Comparison of ENCODE assay signal across 8 cellular contexts in genomic region chr2:152335851-152336102, GRCh38. TPM values are rescaled to one million over a fixed set of nuclear protein-coding genes. Genes with fewer than 3 reads are reported as not detected.
A peak's percentile ranks its signal among the peaks of the same experiment; 100 is the strongest.
DNase-seq lines count a peak whose midpoint lies in the region; ATAC-seq lines count a peak whose summit lies in the region.

No MANE protein-coding gene starts in this region.

- H3K27me3 ChIP-seq in iPS-18a (ENCODE audit: control insufficient read depth, insufficient read depth, low read length) = peaks cover 9% of the 10 kb centered on the region

- peaks cover 36% of the 10 kb centered on the region for H3K27me3 Mint-ChIP-seq in activated naive CD8-positive, alpha-beta T cell treated with anti-CD3 and anti-CD28 coated beads, Interleukin-2, amount 10 ng/mL, durations not matched to agents 7 days and 5 days

- H3K27ac Mint-ChIP-seq in activated naive CD8-positive, alpha-beta T cell treated with anti-CD3 and anti-CD28 coated beads, Interleukin-2, amount 10 ng/mL, durations not matched to agents 7 days and 5 days = no peak overlapping the region

- POLR2A ChIA-PET in activated naive CD8-positive, alpha-beta T cell treated with anti-CD3 and anti-CD28 coated beads, Interleukin-2, amount 10 ng/mL, durations not matched to agents 7 days and 5 days (lab: Charles Lee) = no interaction called here

- no peaks in the 10 kb centered on the region for H3K9me3 ChIP-seq in iPS-18a (ENCODE audit: control insufficient read depth, low read depth, low read length)

- H3K4me3 Mint-ChIP-seq in activated naive CD8-positive, alpha-beta T cell treated with anti-CD3 and anti-CD28 coated beads, Interleukin-2, amount 10 ng/mL, durations not matched to agents 7 days and 5 days = peak overlapping the region; percentile 40

- no peak overlapping the region for H3K27ac ChIP-seq in iPS-18a (ENCODE audit: low read length)

- peak overlapping the region; percentile 78 for H3K9ac ChIP-seq in iPS-18a (ENCODE audit: low read length)

- peaks cover 7% of the 10 kb centered on the region for H3K4me1 Mint-ChIP-seq in activated naive CD8-positive, alpha-beta T cell treated with anti-CD3 and anti-CD28 coated beads, Interleukin-2, amount 10 ng/mL, durations not matched to agents 7 days and 5 days

- no peaks in the 10 kb centered on the region for H3K9me3 Mint-ChIP-seq in activated naive CD8-positive, alpha-beta T cell treated with anti-CD3 and anti-CD28 coated beads, Interleukin-2, amount 10 ng/mL, durations not matched to agents 7 days and 5 days

- peak overlapping the region; percentile 74 for H3K4me3 ChIP-seq in iPS-18a (ENCODE audit: low read length)

- H3K36me3 ChIP-seq in iPS-18a (ENCODE audit: control insufficient read depth, low read depth, low read length) = no peaks in the 10 kb centered on the region

- H3K4me1 ChIP-seq in iPS-18a (ENCODE audit: control insufficient read depth, low read depth, low read length) = peaks cover 21% of the 10 kb centered on the region

- ATAC-seq in GM18909 (IDR thresholded peaks at IDR 0.05; ENCODE audit: poor library complexity, unreplicated experiment) = peak; percentile 11
- peak; percentile 17 for ATAC-seq in HG03039 (IDR thresholded peaks at IDR 0.05; ENCODE audit: unreplicated experiment)
- ATAC-seq in activated naive CD8-positive, alpha-beta T cell treated with anti-CD3 and anti-CD28 coated beads, Interleukin-2, amount 10 ng/mL, durations not matched to agents 7 days and 5 days (ENCODE audit: low read depth) = no peak
- no peak for ATAC-seq in GM19467 (IDR thresholded peaks at IDR 0.05; ENCODE audit: unreplicated experiment)

- no peaks in the 10 kb centered on the region for H3K36me3 Mint-ChIP-seq in activated naive CD8-positive, alpha-beta T cell treated with anti-CD3 and anti-CD28 coated beads, Interleukin-2, amount 10 ng/mL, durations not matched to agents 7 days and 5 days

- DNase-seq in activated naive CD8-positive, alpha-beta T cell treated with anti-CD3 and anti-CD28 coated beads, Interleukin-2, amount 10 ng/mL, durations not matched to agents 7 days and 5 days = no peak
- peak; percentile 7 for DNase-seq in stimulated activated CD4-positive, alpha-beta T cell treated with anti-CD3 and anti-CD28 coated beads, Interleukin-1b, Interleukin-23, amount 100 ng/mL, for 48 hours
- DNase-seq in NCI-H2081 (lab: John Stamatoyannopoulos, UW) (no peak), cerebellar cortex (ENCODE audit: low spot score) (no peak)

RNA-seq across cellular contexts. Expression of gene FMNL2, which starts 0.8 kb away (rescaled TPM):
- under 1 TPM; 0.37 to 0.42 TPM for total RNA-seq in activated naive CD8-positive, alpha-beta T cell treated with anti-CD3 and anti-CD28 coated beads, Interleukin-2, amount 10 ng/mL, durations not matched to agents 7 days and 5 days

Comparison
In these comparisons a context has a peak if more than half of its experiments do, and no peak if none do; other contexts are left out.
1. ATAC-seq: peak in GM18909 (single experiment) and HG03039 (single experiment); none in activated naive CD8-positive, alpha-beta T cell treated with anti-CD3 and anti-CD28 coated beads, Interleukin-2, amount 10 ng/mL, durations not matched to agents 7 days and 5 days (single experiment) and GM19467 (single experiment).